ENCODE assay signal across 1 cellular context in the genomic region with DNA sequence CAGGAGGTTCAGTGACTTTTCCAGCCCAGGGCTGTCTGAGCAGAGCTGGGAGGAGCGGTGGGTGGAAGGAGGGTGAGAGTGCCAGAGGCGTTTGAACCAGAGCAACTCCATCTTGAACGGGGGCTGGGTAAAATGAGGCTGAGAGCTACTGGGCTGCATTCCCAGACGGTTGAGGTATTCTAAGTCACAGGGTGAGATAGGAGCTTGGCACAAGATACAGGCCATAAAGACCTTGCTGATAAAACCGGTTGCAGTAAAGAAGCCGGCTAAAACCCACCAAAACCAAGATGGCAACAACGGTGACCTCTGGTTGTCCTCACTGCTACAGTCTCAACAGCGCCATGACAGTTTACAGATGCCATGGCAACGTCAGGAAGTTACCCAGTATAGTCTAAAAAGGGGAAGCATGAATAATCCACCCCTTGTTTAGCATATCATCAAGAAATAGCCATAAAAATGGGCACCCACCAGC.
TF ChIP-seq lines count a peak whose summit lies in the region.

No MANE protein-coding gene starts in this region.

TF ChIP-seq in K562, 482 proteins besides CTCF, POLR2A, EP300 and RAD21 (continued from another document):
- TF ChIP-seq ZNF592 (IDR thresholded peaks at IDR 0.05) (peak; percentile 91), DMBX1 (CRISPR knock-in tag; IDR thresholded peaks at IDR 0.05; ENCODE audit: borderline replicate concordance) (peak; percentile 89), ZNF830 (CRISPR knock-in tag; IDR thresholded peaks at IDR 0.05) (0 out of 2 replicates have a peak, but pooled peaks have one; percentile 51), NEUROD1 (IDR thresholded peaks at IDR 0.05; ENCODE audit: borderline replicate concordance, low read depth, low read length, partially characterized antibody) (no peak), ATF2 (CRISPR knock-in tag; IDR thresholded peaks at IDR 0.05) (no peak)
